1 cellular context compared by ENCODE assay signal in the genomic region with DNA sequence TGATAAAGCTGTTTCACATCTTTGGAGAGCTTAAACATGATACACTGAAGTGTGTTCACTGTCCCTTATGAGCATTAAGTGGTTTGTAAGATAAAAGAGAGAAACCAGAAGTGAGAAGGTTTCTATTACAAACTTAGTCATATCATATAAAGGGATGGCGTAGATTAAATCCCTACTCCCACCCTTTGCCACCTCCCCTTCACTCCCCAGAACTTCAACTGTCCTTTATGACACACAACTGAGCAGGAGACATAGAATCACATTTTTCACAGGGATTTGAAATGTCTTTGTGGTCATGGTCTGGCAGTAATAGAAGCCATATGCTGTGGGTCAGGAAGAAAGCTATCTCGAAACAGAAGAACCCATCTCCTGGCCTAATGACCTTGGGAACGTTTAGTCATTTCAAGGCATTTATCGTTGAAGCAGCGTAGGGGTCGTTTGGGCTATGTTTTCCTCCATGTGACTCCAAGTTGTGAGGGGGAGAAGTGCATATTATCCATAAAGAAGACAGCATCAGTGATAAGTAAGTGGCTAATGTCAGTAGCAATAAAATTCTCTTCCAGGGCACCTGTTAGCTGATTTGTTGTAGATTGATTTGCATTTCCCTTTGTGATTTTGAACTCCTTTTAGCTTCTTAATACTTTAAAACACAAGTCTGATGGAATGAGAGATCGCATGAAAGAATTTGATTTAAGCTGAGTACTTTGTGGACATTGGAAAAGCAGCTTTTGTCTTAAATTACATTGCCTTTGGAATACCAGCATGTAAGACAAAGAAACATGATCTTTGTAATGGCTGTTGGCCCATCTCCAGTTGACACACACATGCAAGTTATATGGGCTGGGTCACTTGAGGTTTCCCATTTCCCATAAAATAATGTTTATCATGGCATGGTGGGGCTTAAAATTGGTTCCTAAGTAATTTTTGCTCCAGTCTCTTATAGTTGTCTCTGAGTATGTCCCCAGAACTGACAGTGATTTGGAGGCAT.
TF ChIP-seq lines count a peak whose summit lies in the region.

No MANE protein-coding gene starts in this region.

TF ChIP-seq in GM12878, 131 proteins besides CTCF, POLR2A, EP300 and RAD21 (continued from another document):
- TF ChIP-seq, protein P1, sequence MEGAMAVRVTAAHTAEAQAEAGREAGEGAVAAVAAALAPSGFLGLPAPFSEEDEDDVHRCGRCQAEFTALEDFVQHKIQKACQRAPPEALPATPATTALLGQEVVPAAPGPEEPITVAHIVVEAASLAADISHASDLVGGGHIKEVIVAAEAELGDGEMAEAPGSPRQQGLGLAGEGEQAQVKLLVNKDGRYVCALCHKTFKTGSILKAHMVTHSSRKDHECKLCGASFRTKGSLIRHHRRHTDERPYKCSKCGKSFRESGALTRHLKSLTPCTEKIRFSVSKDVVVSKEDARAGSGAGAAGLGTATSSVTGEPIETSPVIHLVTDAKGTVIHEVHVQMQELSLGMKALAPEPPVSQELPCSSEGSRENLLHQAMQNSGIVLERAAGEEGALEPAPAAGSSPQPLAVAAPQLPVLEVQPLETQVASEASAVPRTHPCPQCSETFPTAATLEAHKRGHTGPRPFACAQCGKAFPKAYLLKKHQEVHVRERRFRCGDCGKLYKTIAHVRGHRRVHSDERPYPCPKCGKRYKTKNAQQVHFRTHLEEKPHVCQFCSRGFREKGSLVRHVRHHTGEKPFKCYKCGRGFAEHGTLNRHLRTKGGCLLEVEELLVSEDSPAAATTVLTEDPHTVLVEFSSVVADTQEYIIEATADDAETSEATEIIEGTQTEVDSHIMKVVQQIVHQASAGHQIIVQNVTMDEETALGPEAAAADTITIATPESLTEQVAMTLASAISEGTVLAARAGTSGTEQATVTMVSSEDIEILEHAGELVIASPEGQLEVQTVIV (IDR thresholded peaks at IDR 0.05; ENCODE audit: borderline replicate concordance, partially characterized antibody), result no peak
- TF ChIP-seq ATF7 (IDR thresholded peaks at IDR 0.05; ENCODE audit: low read depth), result peak; percentile 57; the same call in 1 of the 2 replicates
- no peak for TF ChIP-seq HDAC2 (IDR thresholded peaks at IDR 0.05)
- TF ChIP-seq NR2C2 (IDR thresholded peaks at IDR 0.05; ENCODE audit: borderline replicate concordance, control insufficient read depth, insufficient read length, low read depth), result no peak
- TF ChIP-seq ZSCAN29 (IDR thresholded peaks at IDR 0.05), result no peak
- no peak for TF ChIP-seq FOXK2 (IDR thresholded peaks at IDR 0.05)
